12 cellular contexts compared by ENCODE assay signal in the genomic region with DNA sequence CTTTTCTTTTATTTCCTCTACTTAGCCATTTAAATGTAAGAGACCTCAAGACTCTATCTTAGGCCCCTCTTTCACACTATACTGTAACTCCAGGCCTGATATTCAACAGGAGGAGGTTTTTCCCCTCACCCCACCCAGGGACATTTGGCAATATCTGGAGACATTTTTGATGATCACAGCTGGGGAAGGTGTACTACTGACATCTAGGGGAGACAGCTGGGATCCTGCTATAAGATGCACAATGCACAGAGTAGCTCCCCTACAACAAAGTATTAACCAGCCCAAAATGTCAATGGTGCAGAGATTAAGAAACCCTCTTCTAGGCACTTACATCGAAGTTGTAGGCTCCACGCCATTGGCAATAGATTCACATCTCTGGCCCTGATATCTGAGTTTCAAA.
DNase-seq lines count a peak whose midpoint lies in the region; FAIRE-seq and TF ChIP-seq lines count a peak whose summit lies in the region.
"Had no signal": no experiment of that assay in that cellular context is flagged by ENCODE, and none has a peak within 500 bp of the region (broad histone marks: within the 10 kb centered on the region; RNA-seq: fewer than 3 reads in every experiment).

No MANE protein-coding gene starts in this region.

- no peak overlapping the region for H2AFZ ChIP-seq in neural progenitor cell (replicated peaks)

- H3K27me3 Mint-ChIP-seq in neural progenitor cell (ENCODE audit: insufficient read depth, low read depth), result peaks cover 3% of the 10 kb centered on the region

- H3K9me3 Mint-ChIP-seq in neural progenitor cell, result no peaks in the 10 kb centered on the region

- H3K4me3 ChIP-seq in GM12864 (ENCODE audit: low read depth, low read length), result no peak overlapping the region
- H3K4me3 ChIP-seq in astrocyte of the cerebellum (ENCODE audit: low read depth, low read length), result no peak overlapping the region
- no peak overlapping the region for H3K4me3 ChIP-seq in neural progenitor cell

- no peak overlapping the region for H3K27ac ChIP-seq in neural progenitor cell

- H3K4me3 Mint-ChIP-seq in neural progenitor cell, result no peak overlapping the region

- no peaks in the 10 kb centered on the region for H3K36me3 Mint-ChIP-seq in neural progenitor cell

- no peaks in the 10 kb centered on the region for H3K9me3 ChIP-seq in neural progenitor cell (ENCODE audit: low read depth)

- intact Hi-C loops in posterior cingulate gyrus (cut with DNase I), result no loop called here

- H3K9ac ChIP-seq in neural progenitor cell, result no peak overlapping the region

- TF ChIP-seq CTCF in GM12864 (IDR thresholded peaks at IDR 0.05; ENCODE audit: low read depth, low read length, missing control alignments), result peak; percentile 35
- TF ChIP-seq CTCF in astrocyte of the cerebellum (IDR thresholded peaks at IDR 0.05; ENCODE audit: low read depth, low read length, missing control alignments), result peak; percentile 58
- peak; percentile 55 for TF ChIP-seq CTCF in neural progenitor cell (IDR thresholded peaks at IDR 0.05)

- H3K4me1 ChIP-seq in neural progenitor cell, result no peaks in the 10 kb centered on the region

- H3K36me3 ChIP-seq in neural progenitor cell, result no peaks in the 10 kb centered on the region

- no peak overlapping the region for H3K4me2 ChIP-seq in neural progenitor cell

- no peaks in the 10 kb centered on the region for H3K27me3 ChIP-seq in neural progenitor cell

- no peaks in the 10 kb centered on the region for H3K4me1 Mint-ChIP-seq in neural progenitor cell

- H3K79me2 ChIP-seq in neural progenitor cell (ENCODE audit: low read depth), result no peaks in the 10 kb centered on the region

- H3F3A ChIP-seq in neural progenitor cell (ENCODE audit: low read depth), result no peaks in the 10 kb centered on the region

- DNase-seq in GM12864 (ENCODE audit: low read depth), result no peak
- DNase-seq in LHCN-M2 (ENCODE audit: low read depth), result peak; percentile 2
- DNase-seq in astrocyte of the cerebellum (ENCODE audit: low read depth), result no peak
- DNase-seq in neural progenitor cell (ENCODE audit: low spot score), result peak; percentile 13
- DNase-seq in posterior cingulate gyrus, result no peak
- no peak for DNase-seq in kidney glomerular epithelial cell (lab: John Stamatoyannopoulos, UW)
- DNase-seq in NCI-H510A (lab: John Stamatoyannopoulos, UW), result no peak
- DNase-seq in GM12892 (ENCODE audit: insufficient read length), result no peak
- DNase-seq: activated CD8-positive, alpha-beta memory T cell treated with anti-CD3 and anti-CD28 coated beads for 24 hours; NCI-H1694 treated with DMSO at 0.1 percent for 48 hours; SIG-M5 had no signal

- in situ Hi-C loops in astrocyte of the cerebellum (cut with HindIII; ENCODE audit: low sequenced_read_pairs), result no loop called here

- no peak overlapping the region for H3K27ac Mint-ChIP-seq in neural progenitor cell

- TF ChIP-seq POLR2A in GM12892 (IDR thresholded peaks at IDR 0.05; ENCODE audit: low read depth, low read length), result no peak

- no peak for FAIRE-seq in GM12892 (lab: Jason Lieb, UNC)
- FAIRE-seq: astrocyte had no signal

- H4K20me1 ChIP-seq in neural progenitor cell (ENCODE audit: low read depth), result no peaks in the 10 kb centered on the region

Comparison
In these comparisons a context has a peak if more than half of its experiments do, and no peak if none do; other contexts are left out.
1. DNase-seq: peak in LHCN-M2 (single experiment) and neural progenitor cell (single experiment); none in GM12864 (single experiment), astrocyte of the cerebellum (single experiment), posterior cingulate gyrus (0 of 10), kidney glomerular epithelial cell (single experiment), NCI-H510A (single experiment) and GM12892 (single experiment).
2. Peak in every context shown above with its lines, with median percentiles within 50 percentile points of each other: CTCF ChIP-seq.